In the genomic region with DNA sequence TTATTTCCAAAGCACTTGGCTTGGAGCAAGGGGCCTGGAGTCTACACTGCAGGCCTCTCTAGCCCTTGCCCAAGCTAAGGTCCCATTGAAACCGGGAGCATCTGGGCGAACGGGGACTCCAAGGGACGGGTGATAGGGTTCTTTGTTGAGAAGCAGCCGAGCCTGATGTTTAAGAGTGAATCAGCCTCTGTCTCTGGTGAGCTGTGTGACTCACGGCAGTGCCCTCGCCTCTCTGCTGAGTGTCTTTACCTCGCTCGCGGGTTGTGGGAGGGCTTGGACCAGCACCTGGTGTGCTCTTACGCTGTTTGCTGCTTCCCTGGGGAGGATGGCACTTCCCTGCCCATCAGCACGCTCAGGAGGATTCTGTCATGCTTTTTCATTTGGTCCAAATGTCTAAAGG, we compare ENCODE assay signal across 1 cellular context.
TF ChIP-seq lines count a peak whose summit lies in the region.

No MANE protein-coding gene starts in this region.

TF ChIP-seq in WTC11, 78 proteins besides CTCF, POLR2A, EP300 and RAD21 (continued from another document):
- TF ChIP-seq, protein P1, sequence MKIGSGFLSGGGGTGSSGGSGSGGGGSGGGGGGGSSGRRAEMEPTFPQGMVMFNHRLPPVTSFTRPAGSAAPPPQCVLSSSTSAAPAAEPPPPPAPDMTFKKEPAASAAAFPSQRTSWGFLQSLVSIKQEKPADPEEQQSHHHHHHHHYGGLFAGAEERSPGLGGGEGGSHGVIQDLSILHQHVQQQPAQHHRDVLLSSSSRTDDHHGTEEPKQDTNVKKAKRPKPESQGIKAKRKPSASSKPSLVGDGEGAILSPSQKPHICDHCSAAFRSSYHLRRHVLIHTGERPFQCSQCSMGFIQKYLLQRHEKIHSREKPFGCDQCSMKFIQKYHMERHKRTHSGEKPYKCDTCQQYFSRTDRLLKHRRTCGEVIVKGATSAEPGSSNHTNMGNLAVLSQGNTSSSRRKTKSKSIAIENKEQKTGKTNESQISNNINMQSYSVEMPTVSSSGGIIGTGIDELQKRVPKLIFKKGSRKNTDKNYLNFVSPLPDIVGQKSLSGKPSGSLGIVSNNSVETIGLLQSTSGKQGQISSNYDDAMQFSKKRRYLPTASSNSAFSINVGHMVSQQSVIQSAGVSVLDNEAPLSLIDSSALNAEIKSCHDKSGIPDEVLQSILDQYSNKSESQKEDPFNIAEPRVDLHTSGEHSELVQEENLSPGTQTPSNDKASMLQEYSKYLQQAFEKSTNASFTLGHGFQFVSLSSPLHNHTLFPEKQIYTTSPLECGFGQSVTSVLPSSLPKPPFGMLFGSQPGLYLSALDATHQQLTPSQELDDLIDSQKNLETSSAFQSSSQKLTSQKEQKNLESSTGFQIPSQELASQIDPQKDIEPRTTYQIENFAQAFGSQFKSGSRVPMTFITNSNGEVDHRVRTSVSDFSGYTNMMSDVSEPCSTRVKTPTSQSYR (CRISPR knock-in tag; IDR thresholded peaks at IDR 0.05): no peak
- TF ChIP-seq SP1 (CRISPR knock-in tag; conservative IDR thresholded peaks at IDR 0.05) (no peak), RELA (CRISPR knock-in tag; IDR thresholded peaks at IDR 0.05; ENCODE audit: borderline replicate concordance) (no peak), NFATC4 (CRISPR knock-in tag; IDR thresholded peaks at IDR 0.05) (no peak)
